In the genomic region with DNA sequence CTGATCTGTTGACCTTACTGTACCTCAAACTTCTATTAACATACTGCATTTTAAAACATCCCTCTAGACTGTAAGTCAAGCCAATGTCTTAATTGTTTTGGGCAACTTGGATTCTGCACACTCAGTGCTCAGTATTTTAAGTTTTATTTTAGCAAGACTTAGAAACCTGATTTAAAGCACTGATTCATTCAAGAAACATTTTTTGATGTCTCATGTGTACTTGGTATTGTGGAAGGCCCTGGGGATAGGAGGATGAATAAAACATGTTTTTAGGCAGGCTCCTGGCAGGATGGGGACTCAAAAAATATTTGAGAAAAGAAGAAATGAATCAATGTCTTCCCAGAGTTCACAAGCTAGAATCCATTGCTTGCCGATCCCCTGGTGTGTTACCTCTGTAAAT, we compare ENCODE assay signal across 15 cellular contexts.
"Had no signal": no experiment of that assay in that cellular context is flagged by ENCODE, and none has a peak within 500 bp of the region (broad histone marks: within the 10 kb centered on the region; RNA-seq: fewer than 3 reads in every experiment).

No MANE protein-coding gene starts in this region.

- H3K4me3 ChIP-seq: ascending aorta, cardiac muscle cell, esophagus squamous epithelium, gastroesophageal sphincter, neural progenitor cell, suprapubic skin, upper lobe of left lung had no signal

- H3K36me3 ChIP-seq: ascending aorta, cardiac muscle cell, esophagus squamous epithelium, gastroesophageal sphincter, neural progenitor cell, suprapubic skin, upper lobe of left lung had no signal

- DNase-seq: activated gamma-delta T cell; activated naive CD8-positive, alpha-beta T cell treated with anti-CD3 and anti-CD28 coated beads, Interleukin-2, amount 10 ng/mL, durations not matched to agents 7 days and 5 days; activated T-cell treated with anti-CD3 and anti-CD28 coated beads, Interleukin-2, amount 50 U/mL, for 4 hours; esophagus squamous epithelium; kidney glomerular epithelial cell; mesendoderm; stimulated activated CD4-positive, alpha-beta T cell treated with anti-CD3 and anti-CD28 coated beads, Interleukin-2, amount 100 ng/mL, for 24 hours; stimulated activated naive B cell treated with anti-CD40 and anti-IgM and Interleukin-4, amounts not matched to agents 10 μg/mL and 1 μg/mL and 100 μg/mL, for 72 hours; upper lobe of left lung had no signal

- H3K27me3 ChIP-seq: ascending aorta had no signal

- H3K9me3 ChIP-seq: ascending aorta, esophagus squamous epithelium, gastroesophageal sphincter, suprapubic skin, upper lobe of left lung had no signal

- H3K4me1 ChIP-seq: ascending aorta, parathyroid adenoma had no signal

- H3K27ac ChIP-seq: ascending aorta, cardiac muscle cell, esophagus squamous epithelium, gastroesophageal sphincter, neural progenitor cell, parathyroid adenoma, suprapubic skin, upper lobe of left lung had no signal
